9 cellular contexts compared by ENCODE assay signal in the genomic region with DNA sequence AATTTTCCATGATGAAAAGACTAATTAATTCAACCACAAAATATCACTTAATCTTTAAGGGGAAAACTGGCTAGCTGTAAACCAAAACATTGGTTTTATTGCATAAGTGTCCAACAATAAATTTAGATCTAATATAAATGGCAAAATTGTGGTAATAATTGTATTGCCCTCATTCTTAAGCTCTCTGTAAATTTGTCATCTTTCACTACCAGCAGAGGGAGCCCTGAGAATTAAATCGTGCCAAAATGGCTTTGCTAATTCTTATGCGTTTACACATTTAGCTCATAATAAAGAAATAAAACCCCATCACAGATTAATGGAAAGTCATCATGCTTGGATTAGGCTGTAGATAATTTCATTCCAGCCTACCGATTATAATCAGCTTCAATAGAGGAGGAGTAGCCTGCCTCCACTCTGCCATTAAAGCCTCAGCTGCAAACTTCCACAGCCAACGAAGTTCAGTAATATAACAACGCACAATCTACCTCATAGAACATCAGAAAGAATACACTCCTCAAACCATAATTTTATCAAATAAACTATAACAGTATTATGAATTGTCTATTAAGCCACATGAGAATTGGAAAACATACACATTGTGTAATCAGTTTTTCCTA.
A peak's percentile ranks its signal among the peaks of the same experiment; 100 is the strongest.
DNase-seq lines count a peak whose midpoint lies in the region; ATAC-seq and TF ChIP-seq lines count a peak whose summit lies in the region.
"Had no signal": no experiment of that assay in that cellular context is flagged by ENCODE, and none has a peak within 500 bp of the region (broad histone marks: within the 10 kb centered on the region; RNA-seq: fewer than 3 reads in every experiment).

No MANE protein-coding gene starts in this region.

- H3K36me3 Mint-ChIP-seq in CD14-positive monocyte: no peaks in the 10 kb centered on the region

- TF ChIP-seq CTCF in CD14-positive monocyte (IDR thresholded peaks at IDR 0.05) (peak; percentile 59), GM20000 (IDR thresholded peaks at IDR 0.05; ENCODE audit: extremely low read depth, missing control alignments) (peak; percentile 17), neural cell (IDR thresholded peaks at IDR 0.05; ENCODE audit: poor library complexity, severe bottlenecking) (peak; percentile 83), ovary (IDR thresholded peaks at IDR 0.05) (peak in 1 of 3 donors; percentile 16)

- peaks cover 12 to 19% (median 14%) of the 10 kb centered on the region in 3 donors for H3K27me3 Mint-ChIP-seq in CD14-positive monocyte (ENCODE audit: low read depth in 3 of 3)

- H3K79me2 ChIP-seq in neural cell (replicated peaks; ENCODE audit: insufficient read depth, low read length): no peaks in the 10 kb centered on the region

- H3K4me2 ChIP-seq in neural cell (ENCODE audit: low read length): no peak overlapping the region

- no peak for TF ChIP-seq EP300 in neural cell (conservative IDR thresholded peaks at IDR 0.05; ENCODE audit: poor library complexity, severe bottlenecking)
- TF ChIP-seq EP300 in ovary (IDR thresholded peaks at IDR 0.05): no peak

- no peak for ATAC-seq in HG03280 (IDR thresholded peaks at IDR 0.05; ENCODE audit: unreplicated experiment)
- ATAC-seq: mucosa of descending colon had no signal

- no peak overlapping the region for H3K9ac ChIP-seq in neural cell (ENCODE audit: low read length)

- peaks cover 0 to 6% (median 2%) of the 10 kb centered on the region in 7 donors for H3K9me3 Mint-ChIP-seq in CD14-positive monocyte

- H3K4me3 ChIP-seq in neural cell (ENCODE audit: low read length) (no peak overlapping the region), ovary (no peak overlapping the region)
- H3K4me3 ChIP-seq: mucosa of descending colon had no signal

- H4K20me1 ChIP-seq in neural cell (ENCODE audit: insufficient read depth): no peaks in the 10 kb centered on the region

- 14 to 17% (median 16%) methylated on average over 5 of the region's 5 CpGs for whole genome bisulfite sequencing in ovary, 3 donors

- H3K27me3 ChIP-seq in neural cell (ENCODE audit: insufficient read depth, low read depth, low read length) (no peaks in the 10 kb centered on the region), ovary (no peaks in the 10 kb centered on the region)

- DNase-seq in CD14-positive monocyte (ENCODE audit: low spot score) (no peak), GM20000 (ENCODE audit: low spot score) (peak; percentile 42), NCI-H748 treated with DMSO at 0.1 percent for 48 hours (lab: John Stamatoyannopoulos, UW) (peak; percentile 20), dedifferentiated amniotic fluid mesenchymal stem cell (ENCODE audit: extremely low spot score) (peak; percentile 55), ovary (no peak)
- no peak for DNase-seq in activated T-cell treated with anti-CD3 and anti-CD28 coated beads, Interleukin-2, amount 50 U/mL, for 48 hours

- H3K27ac Mint-ChIP-seq in CD14-positive monocyte: no peak overlapping the region

- no peak overlapping the region for H2AFZ ChIP-seq in neural cell (ENCODE audit: low read depth, low read length)

- no peaks in the 10 kb centered on the region for H3K9me3 ChIP-seq in neural cell (ENCODE audit: low read length)
- no peaks in the 10 kb centered on the region for H3K9me3 ChIP-seq in ovary
- H3K9me3 ChIP-seq: mucosa of descending colon had no signal

- TF ChIP-seq POLR2A in ovary (IDR thresholded peaks at IDR 0.05): no peak

- no peaks in the 10 kb centered on the region for H3K36me3 ChIP-seq in neural cell (ENCODE audit: insufficient read depth, low read length)
- no peaks in the 10 kb centered on the region for H3K36me3 ChIP-seq in ovary

- H3F3A ChIP-seq in neural cell (ENCODE audit: insufficient read depth, low read length, poor library complexity, severe bottlenecking): no peaks in the 10 kb centered on the region

- intact Hi-C loops in CD14-positive monocyte (cut with micrococcal nuclease) (loop anchor here in 1 of 2 donors (5.0 kb wide), 1 partner anchor 846 kb away; the partner anchor contains the start of gene HOXD12), ovary (cut with DNase I) (no loop called here)

- H3K4me1 ChIP-seq in ovary (ENCODE audit: insufficient read depth): no peaks in the 10 kb centered on the region

- peak; percentile 72 for TF ChIP-seq RAD21 in neural cell (conservative IDR thresholded peaks at IDR 0.05)

- no peaks in the 10 kb centered on the region for H3K9me2 ChIP-seq in neural cell (ENCODE audit: insufficient read depth, low read length)

- H3K4me3 Mint-ChIP-seq in CD14-positive monocyte: no peak overlapping the region

- no peak overlapping the region for H3K27ac ChIP-seq in neural cell (ENCODE audit: low read length)
- no peak overlapping the region for H3K27ac ChIP-seq in ovary

- H3K4me1 Mint-ChIP-seq in CD14-positive monocyte: no peaks in the 10 kb centered on the region

TF ChIP-seq in neural cell, 6 proteins besides CTCF, POLR2A, EP300 and RAD21:
- TF ChIP-seq, protein P1, sequence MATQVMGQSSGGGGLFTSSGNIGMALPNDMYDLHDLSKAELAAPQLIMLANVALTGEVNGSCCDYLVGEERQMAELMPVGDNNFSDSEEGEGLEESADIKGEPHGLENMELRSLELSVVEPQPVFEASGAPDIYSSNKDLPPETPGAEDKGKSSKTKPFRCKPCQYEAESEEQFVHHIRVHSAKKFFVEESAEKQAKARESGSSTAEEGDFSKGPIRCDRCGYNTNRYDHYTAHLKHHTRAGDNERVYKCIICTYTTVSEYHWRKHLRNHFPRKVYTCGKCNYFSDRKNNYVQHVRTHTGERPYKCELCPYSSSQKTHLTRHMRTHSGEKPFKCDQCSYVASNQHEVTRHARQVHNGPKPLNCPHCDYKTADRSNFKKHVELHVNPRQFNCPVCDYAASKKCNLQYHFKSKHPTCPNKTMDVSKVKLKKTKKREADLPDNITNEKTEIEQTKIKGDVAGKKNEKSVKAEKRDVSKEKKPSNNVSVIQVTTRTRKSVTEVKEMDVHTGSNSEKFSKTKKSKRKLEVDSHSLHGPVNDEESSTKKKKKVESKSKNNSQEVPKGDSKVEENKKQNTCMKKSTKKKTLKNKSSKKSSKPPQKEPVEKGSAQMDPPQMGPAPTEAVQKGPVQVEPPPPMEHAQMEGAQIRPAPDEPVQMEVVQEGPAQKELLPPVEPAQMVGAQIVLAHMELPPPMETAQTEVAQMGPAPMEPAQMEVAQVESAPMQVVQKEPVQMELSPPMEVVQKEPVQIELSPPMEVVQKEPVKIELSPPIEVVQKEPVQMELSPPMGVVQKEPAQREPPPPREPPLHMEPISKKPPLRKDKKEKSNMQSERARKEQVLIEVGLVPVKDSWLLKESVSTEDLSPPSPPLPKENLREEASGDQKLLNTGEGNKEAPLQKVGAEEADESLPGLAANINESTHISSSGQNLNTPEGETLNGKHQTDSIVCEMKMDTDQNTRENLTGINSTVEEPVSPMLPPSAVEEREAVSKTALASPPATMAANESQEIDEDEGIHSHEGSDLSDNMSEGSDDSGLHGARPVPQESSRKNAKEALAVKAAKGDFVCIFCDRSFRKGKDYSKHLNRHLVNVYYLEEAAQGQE (IDR thresholded peaks at IDR 0.05; ENCODE audit: borderline replicate concordance): no peak
- peak; percentile 89 for TF ChIP-seq SMC3 (conservative IDR thresholded peaks at IDR 0.05; ENCODE audit: poor library complexity)

Comparison
In these comparisons a context has a peak if more than half of its experiments do, and no peak if none do; other contexts are left out.
1. DNase-seq: peak in GM20000 (single experiment), NCI-H748 treated with DMSO at 0.1 percent for 48 hours (single experiment) and dedifferentiated amniotic fluid mesenchymal stem cell (single experiment); none in CD14-positive monocyte (single experiment), activated T-cell treated with anti-CD3 and anti-CD28 coated beads, Interleukin-2, amount 50 U/mL, for 48 hours (0 of 2) and ovary (0 of 5).